ENCODE assay signal across 31 cellular contexts in the genomic region with DNA sequence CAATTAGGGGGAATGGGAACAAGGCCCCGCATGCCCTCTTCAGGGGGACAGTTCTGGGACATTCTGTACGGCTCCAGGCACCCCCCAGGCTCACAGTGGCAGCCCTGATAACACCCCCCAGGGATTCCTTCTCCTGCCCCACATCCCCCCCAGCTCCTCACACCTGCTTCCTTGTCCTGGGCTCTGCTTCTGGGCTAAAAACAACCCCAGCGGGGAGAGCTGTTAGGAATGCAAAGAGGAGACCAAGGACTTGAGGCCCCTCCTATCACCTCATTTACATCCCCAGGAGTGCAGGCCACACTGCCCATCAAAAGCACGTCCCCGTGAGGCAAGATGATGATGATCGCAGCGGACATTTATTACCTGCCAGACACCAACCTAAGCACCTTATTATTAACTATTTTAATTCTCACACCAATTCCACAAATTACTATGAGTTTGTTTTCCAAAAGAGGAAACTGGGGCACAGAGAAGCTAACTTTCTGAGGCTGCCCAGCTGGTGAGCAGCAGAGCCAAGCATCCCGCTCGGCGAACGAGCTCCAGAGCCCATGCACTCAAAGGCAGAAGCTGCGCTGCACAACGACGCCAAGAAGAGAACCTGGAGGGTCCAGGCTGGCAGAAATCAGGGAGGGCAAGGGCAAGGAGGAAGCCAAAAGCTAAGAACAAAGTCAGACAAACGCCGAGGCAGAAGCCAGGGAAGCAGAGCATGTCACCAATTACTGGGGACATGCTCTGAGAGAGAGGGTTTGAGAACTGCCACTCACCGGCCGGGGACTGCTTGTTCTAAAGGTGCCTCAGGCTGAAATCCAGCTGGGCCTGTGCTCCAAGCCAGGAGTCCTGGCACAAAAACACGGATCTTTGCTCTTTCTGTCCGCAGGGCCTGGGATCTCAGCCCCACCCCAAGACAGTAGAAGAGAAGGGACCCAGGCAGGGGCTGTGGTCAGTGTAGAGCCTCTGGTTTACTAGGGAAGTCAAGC.
DNase-seq lines count a peak whose midpoint lies in the region; ATAC-seq, FAIRE-seq and TF ChIP-seq lines count a peak whose summit lies in the region.
"Had no signal": no experiment of that assay in that cellular context is flagged by ENCODE, and none has a peak within 500 bp of the region (broad histone marks: within the 10 kb centered on the region; RNA-seq: fewer than 3 reads in every experiment).

No MANE protein-coding gene starts in this region.

- H2AK5ac ChIP-seq in IMR-90 (ENCODE audit: low read depth, low read length) = no peak overlapping the region
- peak overlapping the region; percentile 57 for H2AK5ac ChIP-seq in neuronal stem cell (ENCODE audit: low read depth, low read length)

- H3K36me3 Mint-ChIP-seq in progenitor cell of endocrine pancreas (ENCODE audit: insufficient read depth) = no peaks in the 10 kb centered on the region
- H3K36me3 Mint-ChIP-seq: activated naive CD8-positive, alpha-beta T cell; CD8-positive, alpha-beta memory T cell; T-cell had no signal

- no peak overlapping the region for H2BK20ac ChIP-seq in IMR-90 (ENCODE audit: low read depth, low read length)

- dilution Hi-C loops in IMR-90 (cut with HindIII; ENCODE audit: low sequenced_read_pairs, unreplicated experiment) = no loop called here

- TF ChIP-seq CTCF in IMR-90 (conservative IDR thresholded peaks at IDR 0.05; ENCODE audit: low read depth, low read length) = no peak
- no peak for TF ChIP-seq CTCF in progenitor cell of endocrine pancreas (IDR thresholded peaks at IDR 0.05; ENCODE audit: unreplicated experiment)
- TF ChIP-seq CTCF in body of pancreas (IDR thresholded peaks at IDR 0.05) = no peak

- no peak for TF ChIP-seq POLR2A in IMR-90 (IDR thresholded peaks at IDR 0.05; ENCODE audit: low read depth, low read length)
- no peak for TF ChIP-seq POLR2A in body of pancreas (IDR thresholded peaks at IDR 0.05)

- no peak for FAIRE-seq in urothelium cell line (lab: Jason Lieb, UNC)
- FAIRE-seq: bronchial epithelial cell, GM12891, pancreas had no signal

- POLR2A ChIA-PET in IMR-90 (lab: Charles Lee; ENCODE audit: unreplicated experiment) = no interaction called here

- no peak overlapping the region for H3K14ac ChIP-seq in IMR-90 (replicated peaks; ENCODE audit: low read depth, low read length)
- H3K14ac ChIP-seq in neuronal stem cell (ENCODE audit: low read length) = no peak overlapping the region

- H3K4ac ChIP-seq in IMR-90 (ENCODE audit: low read depth, low read length) (no peak overlapping the region), neuronal stem cell (ENCODE audit: low read length) (no peak overlapping the region)

- no peak overlapping the region for H3K27ac ChIP-seq in IMR-90 (ENCODE audit: insufficient read depth, low read length)
- no peak overlapping the region for H3K27ac ChIP-seq in neuronal stem cell (replicated peaks; ENCODE audit: low read length)
- no peak overlapping the region for H3K27ac ChIP-seq in body of pancreas
- H3K27ac ChIP-seq: A549, epithelial cell of prostate, pancreas, right atrium auricular region, SJSA1, testis, WERI-Rb-1 had no signal

- CTCF ChIA-PET in IMR-90 (lab: Yijun Ruan, JAX) = no interaction called here

- no peak overlapping the region for H4K8ac ChIP-seq in IMR-90 (ENCODE audit: low read depth in 2 of 2, low read length in 2 of 2)
- no peak overlapping the region for H4K8ac ChIP-seq in neuronal stem cell (ENCODE audit: low read depth, low read length)

- no peak overlapping the region for H3K4me3 Mint-ChIP-seq in progenitor cell of endocrine pancreas (ENCODE audit: low read depth)
- H3K4me3 Mint-ChIP-seq: activated naive CD8-positive, alpha-beta T cell; CD8-positive, alpha-beta memory T cell; nephron; T-cell had no signal

- DNase-seq in ELF-1 (ENCODE audit: low read depth, low spot score) (peak; percentile 92), IMR-90 (no peak), neuronal stem cell (ENCODE audit: low spot score) (peak; percentile 24), foreskin melanocyte (no peak), urothelium cell line (ENCODE audit: low spot score) (no peak), progenitor cell of endocrine pancreas (ENCODE audit: low spot score, unreplicated experiment) (no peak), body of pancreas (no peak)
- DNase-seq: activated CD4-positive, alpha-beta T cell treated with anti-CD3 and anti-CD28 coated beads for 48 hours; activated effector memory CD4-positive, alpha-beta T cell treated with anti-CD3 and anti-CD28 coated beads, Interleukin-2, amount 50 U/mL, for 16 hours; activated T-cell treated with anti-CD3 and anti-CD28 coated beads for 4 hours; CD8-positive, alpha-beta memory T cell; NCI-H146; NCI-H2107; NCI-H446 treated with DMSO at 0.1 percent for 48 hours; NCI-H774; pancreas; stimulated activated naive CD4-positive, alpha-beta T cell treated with Interleukin-2 at 50 U/mL for 16 hours; T-cell; testis; WERI-Rb-1 had no signal

- H2AFZ ChIP-seq in IMR-90 (replicated peaks; ENCODE audit: low read length, poor library complexity) (peak overlapping the region; percentile 69), neuronal stem cell (ENCODE audit: low read length) (peak overlapping the region; percentile 68)

- no peak overlapping the region for H2BK5ac ChIP-seq in IMR-90 (ENCODE audit: low read depth, low read length, poor library complexity, severe bottlenecking)
- no peak overlapping the region for H2BK5ac ChIP-seq in neuronal stem cell (ENCODE audit: low read length)

- no peaks in the 10 kb centered on the region for H3K9me1 ChIP-seq in IMR-90 (ENCODE audit: insufficient read depth, low read length)

- no peak overlapping the region for H2BK12ac ChIP-seq in neuronal stem cell (ENCODE audit: low read length)

- ATAC-seq in IMR-90 (ENCODE audit: low read depth) (no peak), body of pancreas (no peak)
- ATAC-seq: A549, pancreas, T-cell had no signal

- H3K79me1 ChIP-seq in IMR-90 (ENCODE audit: low read depth in 1 of 2, low read length in 2 of 2) (no peaks in the 10 kb centered on the region), neuronal stem cell (ENCODE audit: low read depth, low read length) (no peaks in the 10 kb centered on the region)

- no peak overlapping the region for H4K5ac ChIP-seq in IMR-90 (ENCODE audit: low read depth, low read length)

- no peak overlapping the region for H3K18ac ChIP-seq in IMR-90 (ENCODE audit: low read depth, low read length)
- H3K18ac ChIP-seq in neuronal stem cell (ENCODE audit: low read length) = peak overlapping the region; percentile 58

- H2AK9ac ChIP-seq in IMR-90 (replicated peaks; ENCODE audit: low read depth, low read length, poor library complexity) = no peak overlapping the region

- intact Hi-C loops in IMR-90 (cut with micrococcal nuclease) = no loop called here
- intact Hi-C loops in body of pancreas (cut with DNase I) = no loop called here

- H3K27me3 ChIP-seq in IMR-90 (ENCODE audit: control insufficient read depth, insufficient read depth, low read length) = peaks cover 5% of the 10 kb centered on the region
- H3K27me3 ChIP-seq in iPS-15b (ENCODE audit: control insufficient read depth, insufficient read depth, low read length) = no peaks in the 10 kb centered on the region
- H3K27me3 ChIP-seq in neuronal stem cell (ENCODE audit: control insufficient read depth in 3 of 3, insufficient read depth in 3 of 3, low read depth in 1 of 3, low read length in 3 of 3) = peaks cover 0 to 14% (median 0%) of the 10 kb centered on the region in 3 experiments
- no peaks in the 10 kb centered on the region for H3K27me3 ChIP-seq in body of pancreas
- H3K27me3 ChIP-seq: pancreas, right atrium auricular region, testis had no signal

- peaks cover 28% of the 10 kb centered on the region for H3K27me3 Mint-ChIP-seq in progenitor cell of endocrine pancreas

- H3K36me3 ChIP-seq in IMR-90 (ENCODE audit: control insufficient read depth, insufficient read depth, low read length) = no peaks in the 10 kb centered on the region
- H3K36me3 ChIP-seq in iPS-15b (ENCODE audit: control insufficient read depth, insufficient read depth, low read length) = no peaks in the 10 kb centered on the region
- H3K36me3 ChIP-seq in neuronal stem cell (replicated peaks in 1 of 2; ENCODE audit: control insufficient read depth in 2 of 2, insufficient read depth in 2 of 2, low read length in 2 of 2) = no peaks in the 10 kb centered on the region
- no peaks in the 10 kb centered on the region for H3K36me3 ChIP-seq in body of pancreas (replicated peaks in 1 of 2; ENCODE audit: insufficient read depth in 1 of 2, low read depth in 2 of 2)
- H3K36me3 ChIP-seq: pancreas, right atrium auricular region, SJSA1, WERI-Rb-1 had no signal

- H3K4me1 ChIP-seq in IMR-90 (ENCODE audit: control insufficient read depth, insufficient read depth, low read length) (no peaks in the 10 kb centered on the region), iPS-15b (ENCODE audit: control insufficient read depth, insufficient read depth, low read length) (peaks cover 24% of the 10 kb centered on the region), neuronal stem cell (ENCODE audit: control insufficient read depth in 2 of 2, insufficient read depth in 1 of 2, low read depth in 1 of 2, low read length in 2 of 2) (peaks cover 0 to 15% of the 10 kb centered on the region in 2 donors), body of pancreas (peaks cover 5% of the 10 kb centered on the region)
- H3K4me1 ChIP-seq: A549, pancreas, SJSA1, testis had no signal

- H3K9me3 ChIP-seq in IMR-90 (ENCODE audit: control insufficient read depth, insufficient read depth, low read length) (no peaks in the 10 kb centered on the region), iPS-15b (ENCODE audit: control insufficient read depth, insufficient read depth, low read length) (no peaks in the 10 kb centered on the region), neuronal stem cell (replicated peaks in 1 of 2; ENCODE audit: control insufficient read depth in 2 of 2, insufficient read depth in 1 of 2, low read depth in 1 of 2, low read length in 2 of 2) (no peaks in the 10 kb centered on the region), body of pancreas (no peaks in the 10 kb centered on the region)
- H3K9me3 ChIP-seq: A549, pancreas, right atrium auricular region, SJSA1, testis had no signal

- no peak overlapping the region for H3K23ac ChIP-seq in IMR-90 (ENCODE audit: low read depth, low read length)
- no peak overlapping the region for H3K23ac ChIP-seq in neuronal stem cell (ENCODE audit: low read depth, low read length, poor library complexity)

- H3K56ac ChIP-seq in IMR-90 (ENCODE audit: extremely low read depth, insufficient read depth, low read length) = no peak overlapping the region

- no peak overlapping the region for H2BK120ac ChIP-seq in IMR-90 (ENCODE audit: low read depth, low read length)
- no peak overlapping the region for H2BK120ac ChIP-seq in neuronal stem cell (ENCODE audit: low read depth, low read length)

- in situ Hi-C loops in IMR-90 (cut with MboI; ENCODE audit: low sequenced_read_pairs) = no loop called here

- BruUV-seq in IMR-90 (replicated peaks; lab: Mats Ljungman, UMichigan) = no TSS peak

- H3K4me1 Mint-ChIP-seq in progenitor cell of endocrine pancreas (ENCODE audit: low read depth) = no peaks in the 10 kb centered on the region
- H3K4me1 Mint-ChIP-seq: CD8-positive, alpha-beta memory T cell; T-cell had no signal

- no peak overlapping the region for H3K4me2 ChIP-seq in IMR-90 (ENCODE audit: low read depth, low read length)
- peak overlapping the region; percentile 13 for H3K4me2 ChIP-seq in neuronal stem cell (ENCODE audit: insufficient read depth, low read length, poor library complexity, severe bottlenecking)
- H3K4me2 ChIP-seq: A549, smooth muscle cell had no signal

- no peak overlapping the region for H2BK15ac ChIP-seq in IMR-90 (ENCODE audit: low read depth, low read length)
- H2BK15ac ChIP-seq in neuronal stem cell (ENCODE audit: low read length) = peak overlapping the region; percentile 51

- no peak overlapping the region for H3K27ac Mint-ChIP-seq in progenitor cell of endocrine pancreas
- H3K27ac Mint-ChIP-seq: activated naive CD8-positive, alpha-beta T cell; T-cell had no signal

- no peak overlapping the region for H4K91ac ChIP-seq in IMR-90 (ENCODE audit: insufficient read depth, low read depth, low read length)
- no peak overlapping the region for H4K91ac ChIP-seq in neuronal stem cell (ENCODE audit: low read depth, low read length, poor library complexity)

- H3K9ac ChIP-seq in IMR-90 (ENCODE audit: low read depth, low read length) (no peak overlapping the region), iPS-15b (ENCODE audit: low read depth, low read length) (no peak overlapping the region), neuronal stem cell (ENCODE audit: low read depth, low read length, poor library complexity) (no peak overlapping the region)

- no peaks in the 10 kb centered on the region for H4K20me1 ChIP-seq in IMR-90 (ENCODE audit: insufficient read depth, low read length)

- H3K4me3 ChIP-seq in IMR-90 (ENCODE audit: insufficient read depth, low read depth, low read length) (no peak overlapping the region), iPS-15b (ENCODE audit: low read depth, low read length) (peak overlapping the region; percentile 12), neuronal stem cell (ENCODE audit: low read length in 2 of 2) (peak overlapping the region in 1 of 2 donors; percentile 49), body of pancreas (no peak overlapping the region)
- H3K4me3 ChIP-seq: A549, lung, pancreas, right atrium auricular region, SJSA1, smooth muscle cell, testis had no signal

- no peaks in the 10 kb centered on the region for H3K9me3 Mint-ChIP-seq in progenitor cell of endocrine pancreas (ENCODE audit: low read depth)
- H3K9me3 Mint-ChIP-seq: CD8-positive, alpha-beta memory T cell; nephron; T-cell had no signal

- WGBS in IMR-90 (ENCODE audit: extremely low coverage in 2 of 2, insufficient read length in 1 of 2), 2 experiments = 52% methylated on average over 9 of the region's 20 CpGs; no CpG with 5 or more reads in 1 of the 2 experiments
- WGBS in neuronal stem cell (ENCODE audit: extremely low coverage in 2 of 2, insufficient read length in 2 of 2, insufficient replicate concordance in 1 of 2), 2 donors = no CpG with 5 or more reads among the region's 20 CpGs
- WGBS in body of pancreas, 2 donors = 81 to 84% methylated on average over 19 to 20 of the region's 20 CpGs

- TF ChIP-seq RAD21 in IMR-90 (IDR thresholded peaks at IDR 0.05; ENCODE audit: low read length) = no peak

Comparison
In these comparisons a context has a peak if more than half of its experiments do, and no peak if none do; other contexts are left out.
1. DNase-seq: peak in ELF-1 (single experiment) and neuronal stem cell (single experiment); none in IMR-90 (single experiment), foreskin melanocyte (single experiment), urothelium cell line (single experiment), progenitor cell of endocrine pancreas (single experiment) and body of pancreas (0 of 4).